ENCODE assay signal across 36 cellular contexts in genomic region chr10:97192952-97193435, GRCh38. TPM values are rescaled to one million over a fixed set of nuclear protein-coding genes. Genes with fewer than 3 reads are reported as not detected.
"Had no signal": no experiment of that assay in that cellular context is flagged by ENCODE, and none has a peak within 500 bp of the region (broad histone marks: within the 10 kb centered on the region; RNA-seq: fewer than 3 reads in every experiment).

No MANE protein-coding gene starts in this region.

- DNase-seq: activated CD4-positive, alpha-beta memory T cell treated with anti-CD3 and anti-CD28 coated beads, Interleukin-2, amount 10 ng/mL, durations not matched to agents 7 days and 5 days; activated CD4-positive, alpha-beta T cell treated with anti-CD3 and anti-CD28 coated beads for 1 hour; activated CD4-positive, alpha-beta T cell treated with anti-CD3 and anti-CD28 coated beads for 36 hours; activated CD4-positive, alpha-beta T cell treated with anti-CD3 and anti-CD28 coated beads for 48 hours; activated CD4-positive, alpha-beta T cell treated with anti-CD3 and anti-CD28 coated beads, Interleukin-2, amount 10 ng/mL, durations not matched to agents 7 days and 5 days; activated CD4-positive, alpha-beta T cell treated with anti-CD3 and anti-CD28 coated beads, Interleukin-2, amount 50 U/mL, for 48 hours; activated CD4-positive, CD25-positive, alpha-beta regulatory T cell; activated CD8-positive, alpha-beta memory T cell treated with anti-CD3 and anti-CD28 coated beads for 24 hours; activated CD8-positive, alpha-beta memory T cell treated with anti-CD3 and anti-CD28 coated beads, Interleukin-2, amount 10 ng/mL, durations not matched to agents 7 days and 5 days; activated CD8-positive, alpha-beta memory T cell treated with anti-CD3 and anti-CD28 coated beads, Interleukin-2, amount 50 U/mL, for 48 hours; activated CD8-positive, alpha-beta T cell treated with anti-CD3 and anti-CD28 coated beads, Interleukin-2, amount 10 ng/mL, durations not matched to agents 7 days and 5 days; activated effector memory CD4-positive, alpha-beta T cell treated with Interleukin-2 at 50 U/mL for 16 hours; activated gamma-delta T cell; activated naive CD4-positive, alpha-beta T cell treated with anti-CD3 and anti-CD28 coated beads, Interleukin-2, amount 10 ng/mL, durations not matched to agents 7 days and 5 days; activated naive CD4-positive, alpha-beta T cell treated with Interleukin-2 at 50 U/mL for 16 hours; activated naive CD8-positive, alpha-beta T cell treated with anti-CD3 and anti-CD28 coated beads, Interleukin-2, amount 10 ng/mL, durations not matched to agents 7 days and 5 days; activated naive CD8-positive, alpha-beta T cell treated with anti-CD3 and anti-CD28 coated beads, Interleukin-2, amount 50 U/mL, for 24 hours; activated T-cell treated with anti-CD3 and anti-CD28 coated beads, Interleukin-2, amount 50 U/mL, for 24 hours; activated T-cell treated with anti-CD3 and anti-CD28 coated beads, Interleukin-2, amount 50 U/mL, for 48 hours; amygdala; anterior cingulate cortex; central memory CD4-positive, alpha-beta T cell; T-helper 1 cell; T-helper 2 cell; T-helper 9 cell; WERI-Rb-1 had no signal

- H3K27ac ChIP-seq: ascending aorta, cardiac muscle cell, WERI-Rb-1 had no signal

- H3K27ac Mint-ChIP-seq: activated CD4-positive, alpha-beta memory T cell treated with anti-CD3 and anti-CD28 coated beads, Interleukin-2, amount 10 ng/mL, durations not matched to agents 7 days and 5 days; activated CD4-positive, alpha-beta T cell treated with anti-CD3 and anti-CD28 coated beads for 36 hours; activated CD4-positive, alpha-beta T cell treated with anti-CD3 and anti-CD28 coated beads, Interleukin-2, amount 10 ng/mL, durations not matched to agents 7 days and 5 days; activated CD8-positive, alpha-beta memory T cell treated with anti-CD3 and anti-CD28 coated beads, Interleukin-2, amount 10 ng/mL, durations not matched to agents 7 days and 5 days; activated CD8-positive, alpha-beta T cell treated with anti-CD3 and anti-CD28 coated beads, Interleukin-2, amount 10 ng/mL, durations not matched to agents 7 days and 5 days; activated naive CD4-positive, alpha-beta T cell treated with anti-CD3 and anti-CD28 coated beads, Interleukin-2, amount 10 ng/mL, durations not matched to agents 7 days and 5 days; activated naive CD8-positive, alpha-beta T cell; activated naive CD8-positive, alpha-beta T cell treated with anti-CD3 and anti-CD28 coated beads, Interleukin-2, amount 10 ng/mL, durations not matched to agents 7 days and 5 days; activated naive CD8-positive, alpha-beta T cell treated with anti-CD3 and anti-CD28 coated beads, Interleukin-2, amount 50 U/mL, for 24 hours; activated T-cell treated with anti-CD3 and anti-CD28 coated beads, Interleukin-2, amount 50 U/mL, for 24 hours; activated T-helper 2 cell treated with anti-CD3 and anti-CD28 coated beads, Interferon-gamma antibody, Interleukin-2, Interleukin-4, amounts not matched to agents 10 μg/mL and 5 μg/mL and 100 μg/mL, durations not matched to agents 14 hours and 24 hours and 36 hours; T-helper 1 cell treated with Interleukin-12 subunit alpha and Interleukin-12 subunit beta and Interleukin-4 antibody, amounts not matched to agents 30 μg/mL and 1 μg/mL, for 36 hours; T-helper 2 cell treated with Interferon-gamma antibody and Interleukin-4, amounts not matched to agents 5 μg/mL and 100 μg/mL, for 36 hours; WTC11 had no signal

- H3K4me3 ChIP-seq: ascending aorta, cardiac muscle cell had no signal

- H3K36me3 ChIP-seq: ascending aorta, cardiac muscle cell, WERI-Rb-1 had no signal

- H3K4me3 Mint-ChIP-seq: activated CD4-positive, alpha-beta memory T cell treated with anti-CD3 and anti-CD28 coated beads, Interleukin-2, amount 10 ng/mL, durations not matched to agents 7 days and 5 days; activated CD4-positive, alpha-beta T cell treated with anti-CD3 and anti-CD28 coated beads for 36 hours; activated CD4-positive, alpha-beta T cell treated with anti-CD3 and anti-CD28 coated beads, Interleukin-2, amount 10 ng/mL, durations not matched to agents 7 days and 5 days; activated CD8-positive, alpha-beta memory T cell treated with anti-CD3 and anti-CD28 coated beads, Interleukin-2, amount 10 ng/mL, durations not matched to agents 7 days and 5 days; activated CD8-positive, alpha-beta T cell treated with anti-CD3 and anti-CD28 coated beads, Interleukin-2, amount 10 ng/mL, durations not matched to agents 7 days and 5 days; activated naive CD4-positive, alpha-beta T cell treated with anti-CD3 and anti-CD28 coated beads, Interleukin-2, amount 10 ng/mL, durations not matched to agents 7 days and 5 days; activated naive CD4-positive, alpha-beta T cell treated with anti-CD3 and anti-CD28 coated beads, Interleukin-2, amount 50 U/mL, for 24 hours; activated naive CD8-positive, alpha-beta T cell; activated naive CD8-positive, alpha-beta T cell treated with anti-CD3 and anti-CD28 coated beads, Interleukin-2, amount 10 ng/mL, durations not matched to agents 7 days and 5 days; activated naive CD8-positive, alpha-beta T cell treated with anti-CD3 and anti-CD28 coated beads, Interleukin-2, amount 50 U/mL, for 24 hours; activated T-cell treated with anti-CD3 and anti-CD28 coated beads, Interleukin-2, amount 50 U/mL, for 24 hours; brain; T-helper 1 cell treated with Interleukin-12 subunit alpha and Interleukin-12 subunit beta and Interleukin-4 antibody, amounts not matched to agents 30 μg/mL and 1 μg/mL, for 36 hours; T-helper 2 cell treated with Interferon-gamma antibody and Interleukin-4, amounts not matched to agents 5 μg/mL and 100 μg/mL, for 36 hours; WTC11 had no signal

- H3K36me3 Mint-ChIP-seq: activated CD8-positive, alpha-beta memory T cell treated with anti-CD3 and anti-CD28 coated beads, Interleukin-2, amount 10 ng/mL, durations not matched to agents 7 days and 5 days; activated naive CD4-positive, alpha-beta T cell treated with anti-CD3 and anti-CD28 coated beads, Interleukin-2, amount 10 ng/mL, durations not matched to agents 7 days and 5 days; activated naive CD4-positive, alpha-beta T cell treated with anti-CD3 and anti-CD28 coated beads, Interleukin-2, amount 50 U/mL, for 24 hours; activated naive CD8-positive, alpha-beta T cell treated with anti-CD3 and anti-CD28 coated beads, Interleukin-2, amount 10 ng/mL, durations not matched to agents 7 days and 5 days; brain; WTC11 had no signal

- ATAC-seq: activated CD4-positive, alpha-beta T cell treated with anti-CD3 and anti-CD28 coated beads for 36 hours; activated CD4-positive, CD25-positive, alpha-beta regulatory T cell treated with anti-CD3 and anti-CD28 coated beads, Interleukin-2, amount 50 U/mL, for 24 hours; activated CD8-positive, alpha-beta memory T cell treated with anti-CD3 and anti-CD28 coated beads, Interleukin-2, amount 10 ng/mL, durations not matched to agents 7 days and 5 days; activated CD8-positive, alpha-beta T cell treated with anti-CD3 and anti-CD28 coated beads, Interleukin-2, amount 10 ng/mL, durations not matched to agents 7 days and 5 days; activated naive CD8-positive, alpha-beta T cell treated with anti-CD3 and anti-CD28 coated beads, Interleukin-2, amount 50 U/mL, for 24 hours; WTC11 had no signal

- H3K9me3 ChIP-seq: ascending aorta had no signal

- H3K9me3 Mint-ChIP-seq: activated CD4-positive, alpha-beta memory T cell treated with anti-CD3 and anti-CD28 coated beads, Interleukin-2, amount 10 ng/mL, durations not matched to agents 7 days and 5 days; activated CD4-positive, alpha-beta T cell treated with anti-CD3 and anti-CD28 coated beads, Interleukin-2, amount 10 ng/mL, durations not matched to agents 7 days and 5 days; activated naive CD4-positive, alpha-beta T cell treated with anti-CD3 and anti-CD28 coated beads, Interleukin-2, amount 10 ng/mL, durations not matched to agents 7 days and 5 days; activated naive CD4-positive, alpha-beta T cell treated with anti-CD3 and anti-CD28 coated beads, Interleukin-2, amount 50 U/mL, for 24 hours; activated naive CD8-positive, alpha-beta T cell treated with anti-CD3 and anti-CD28 coated beads, Interleukin-2, amount 10 ng/mL, durations not matched to agents 7 days and 5 days; activated naive CD8-positive, alpha-beta T cell treated with anti-CD3 and anti-CD28 coated beads, Interleukin-2, amount 50 U/mL, for 24 hours; activated T-cell treated with anti-CD3 and anti-CD28 coated beads, Interleukin-2, amount 50 U/mL, for 24 hours; activated T-helper 2 cell treated with anti-CD3 and anti-CD28 coated beads, Interferon-gamma antibody, Interleukin-2, Interleukin-4, amounts not matched to agents 10 μg/mL and 5 μg/mL and 100 μg/mL, durations not matched to agents 14 hours and 24 hours and 36 hours; T-helper 1 cell treated with Interleukin-12 subunit alpha and Interleukin-12 subunit beta and Interleukin-4 antibody, amounts not matched to agents 30 μg/mL and 1 μg/mL, for 36 hours; T-helper 2 cell treated with Interferon-gamma antibody and Interleukin-4, amounts not matched to agents 5 μg/mL and 100 μg/mL, for 36 hours; WTC11 had no signal

RNA-seq across cellular contexts. Expression of gene SLIT1, which starts 7.2 kb away (rescaled TPM):
- total RNA-seq: ascending aorta had no signal
